ENCODE assay signal across 8 cellular contexts in the genomic region with DNA sequence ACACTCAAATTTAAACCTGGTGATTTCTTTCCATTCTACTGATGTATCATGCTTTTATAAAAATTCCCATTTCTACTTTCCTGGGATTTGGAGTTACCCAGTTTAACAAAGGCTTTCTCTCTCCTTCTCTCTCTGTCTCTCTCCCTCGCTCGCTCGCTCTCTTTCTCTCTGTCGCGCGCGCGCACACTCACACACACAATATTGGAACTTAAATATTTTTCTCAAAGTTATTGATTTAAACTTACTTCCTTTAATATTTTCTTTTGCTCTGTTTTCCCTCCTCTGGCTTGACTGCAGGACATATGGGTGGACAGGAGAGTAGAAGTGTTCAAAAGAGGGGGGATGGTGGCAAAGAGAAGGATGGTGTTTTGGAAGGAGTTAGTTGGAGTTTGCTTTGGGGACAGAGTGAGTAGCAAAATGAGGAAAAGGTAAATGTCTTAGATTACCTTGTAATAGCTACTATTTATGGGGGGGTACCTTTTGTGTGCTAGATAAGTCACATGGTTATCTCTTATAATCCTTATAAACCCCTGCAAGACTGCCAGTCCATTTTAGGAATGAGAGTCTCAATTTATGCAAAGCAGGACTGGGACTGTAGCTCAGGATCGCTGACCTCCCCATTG. TPM values are rescaled to one million over a fixed set of nuclear protein-coding genes. Genes with fewer than 3 reads are reported as not detected.
DNase-seq lines count a peak whose midpoint lies in the region; ATAC-seq and TF ChIP-seq lines count a peak whose summit lies in the region.

No MANE protein-coding gene starts in this region.

- H3K4me1 ChIP-seq in prostate gland (replicated peaks): no peaks in the 10 kb centered on the region

- H3K36me3 Mint-ChIP-seq in activated T-cell treated with anti-CD3 and anti-CD28 coated beads, Interleukin-2, amount 50 U/mL, for 24 hours (ENCODE audit: low read depth): peaks cover 48% of the 10 kb centered on the region
- peaks cover 3% of the 10 kb centered on the region for H3K36me3 Mint-ChIP-seq in T-cell

- WGBS in prostate gland: 6% methylated on average over 9 of the region's 9 CpGs

- H3K4me1 Mint-ChIP-seq in activated T-cell treated with anti-CD3 and anti-CD28 coated beads, Interleukin-2, amount 50 U/mL, for 24 hours (ENCODE audit: low read depth): peaks cover 70% of the 10 kb centered on the region
- H3K4me1 Mint-ChIP-seq in T-cell: peaks cover 41 to 46% (median 41%) of the 10 kb centered on the region in 3 donors

- CTCF ChIA-PET in T-cell (lab: Charles Lee): interaction anchor here in 1 of 2 donors (1.1 to 1.2 kb wide), 2 partner anchors 25 to 95 kb away, joined by 4 to 8 read pairs; no protein-coding TSS in a partner anchor

- intact Hi-C loops in prostate gland (cut with DNase I): loop anchor here (5.0 kb wide), 2 partner anchors 48 to 82 kb away; a partner anchor contains a TSS

- H3K4me3 Mint-ChIP-seq in activated T-cell treated with anti-CD3 and anti-CD28 coated beads, Interleukin-2, amount 50 U/mL, for 24 hours: peak overlapping the region; percentile 93
- H3K4me3 Mint-ChIP-seq in T-cell: peak overlapping the region; percentile 86 to 95 (median 94)

- POLR2A ChIA-PET in T-cell (lab: Charles Lee): no interaction called here

- H3K27me3 Mint-ChIP-seq in activated T-cell treated with anti-CD3 and anti-CD28 coated beads, Interleukin-2, amount 50 U/mL, for 24 hours: no peaks in the 10 kb centered on the region
- no peaks in the 10 kb centered on the region for H3K27me3 Mint-ChIP-seq in T-cell

- no peak for TF ChIP-seq POLR2A in prostate gland (IDR thresholded peaks at IDR 0.05)

- peak overlapping the region; percentile 78 to 87 for H3K27ac ChIP-seq in prostate gland

- no peak for ATAC-seq in T-cell (replicated peaks in 1 of 4)

- H3K27me3 ChIP-seq in prostate gland (replicated peaks; ENCODE audit: insufficient read depth): no peaks in the 10 kb centered on the region

- H3K36me3 ChIP-seq in prostate gland: no peaks in the 10 kb centered on the region

- no peak for DNase-seq in activated T-cell treated with anti-CD3 and anti-CD28 coated beads, Interleukin-2, amount 50 U/mL, for 24 hours
- DNase-seq in activated T-cell treated with anti-CD3 and anti-CD28 coated beads for 4 hours: no peak
- DNase-seq in T-cell: no peak
- DNase-seq in fibroblast of mammary gland (ENCODE audit: low read depth): no peak
- no peak for DNase-seq in prostate gland (ENCODE audit: low spot score)
- no peak for DNase-seq in putamen (ENCODE audit: low spot score)
- no peak for DNase-seq in activated CD8-positive, alpha-beta memory T cell treated with anti-CD3 and anti-CD28 coated beads, Interleukin-2, amount 50 U/mL, for 4 hours
- DNase-seq in hepatic stellate cell (ENCODE audit: low spot score): no peak

- no peaks in the 10 kb centered on the region for H3K9me3 ChIP-seq in prostate gland

- TF ChIP-seq CTCF in fibroblast of mammary gland (conservative IDR thresholded peaks at IDR 0.05; ENCODE audit: control insufficient read depth, insufficient read depth, low read depth, low read length): no peak
- no peak for TF ChIP-seq CTCF in prostate gland (IDR thresholded peaks at IDR 0.05)

- peak overlapping the region; percentile 94 for H3K27ac Mint-ChIP-seq in activated T-cell treated with anti-CD3 and anti-CD28 coated beads, Interleukin-2, amount 50 U/mL, for 24 hours
- H3K27ac Mint-ChIP-seq in T-cell: peak overlapping the region; percentile 91 to 93

- H3K4me3 ChIP-seq in fibroblast of mammary gland (ENCODE audit: control insufficient read depth, low read depth, low read length) (peak overlapping the region; percentile 84), prostate gland (peak overlapping the region; percentile 55 to 68)

- peaks cover 14% of the 10 kb centered on the region for H3K9me3 Mint-ChIP-seq in activated T-cell treated with anti-CD3 and anti-CD28 coated beads, Interleukin-2, amount 50 U/mL, for 24 hours
- H3K9me3 Mint-ChIP-seq in T-cell: peaks cover 0 to 14% (median 0%) of the 10 kb centered on the region in 3 donors

RNA-seq across cellular contexts. Expression of a gene that starts 0.9 kb away (rescaled TPM):
- total RNA-seq in T-cell (10 to 100 TPM; 41.4 to 59.7 (median 56.1) TPM), prostate gland (10 to 100 TPM; 28.7 to 49.0 TPM)

RNA-seq across cellular contexts. Expression of a gene that starts 46.1 kb away (rescaled TPM):
- total RNA-seq in T-cell (10 to 100 TPM; 14.7 to 19.2 (median 15.7) TPM), prostate gland (10 to 100 TPM; 14.8 to 22.3 TPM)
